ENCODE assay signal across 14 cellular contexts in the genomic region with DNA sequence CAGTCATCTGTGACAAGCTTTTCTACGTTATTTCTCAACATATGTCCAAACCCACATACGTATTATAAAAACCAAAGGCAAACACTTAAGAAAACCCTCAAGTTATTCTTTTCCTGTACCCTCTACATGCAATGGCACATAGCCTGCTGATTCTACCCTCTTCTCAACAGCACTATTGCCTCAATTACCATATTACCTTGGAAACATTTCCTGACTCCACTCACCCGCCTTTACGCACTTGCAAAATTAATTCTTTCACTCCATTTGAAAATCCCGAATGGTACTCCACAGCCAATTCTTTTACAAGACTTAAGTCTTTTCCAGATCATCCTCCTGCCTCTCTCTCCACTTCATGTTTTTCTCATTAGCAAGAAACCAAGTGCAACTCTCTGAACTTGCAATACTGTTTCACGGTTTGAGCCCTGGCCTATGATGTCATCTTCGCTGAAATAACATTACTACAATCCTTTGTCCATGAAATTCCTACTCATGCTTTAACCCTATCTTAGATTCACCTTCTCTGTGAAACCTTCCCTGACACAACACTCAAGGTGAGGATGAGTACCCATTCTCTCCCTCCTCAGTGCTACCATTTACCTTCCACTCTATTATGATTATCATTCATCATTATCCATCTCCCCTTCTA. TPM values are rescaled to one million over a fixed set of nuclear protein-coding genes. Genes with fewer than 3 reads are reported as not detected.
DNase-seq lines count a peak whose midpoint lies in the region; ATAC-seq, FAIRE-seq and TF ChIP-seq lines count a peak whose summit lies in the region.
"Had no signal": no experiment of that assay in that cellular context is flagged by ENCODE, and none has a peak within 500 bp of the region (broad histone marks: within the 10 kb centered on the region; RNA-seq: fewer than 3 reads in every experiment).

No MANE protein-coding gene starts in this region.

- H3K4me1 ChIP-seq in A673 (ENCODE audit: insufficient read depth, low read length, poor library complexity, severe bottlenecking) (peaks cover 11% of the 10 kb centered on the region), prostate gland (replicated peaks) (no peaks in the 10 kb centered on the region), PC-9 (replicated peaks; ENCODE audit: insufficient read depth) (peaks cover 32% of the 10 kb centered on the region)
- H3K4me1 ChIP-seq: BE2C had no signal

- POLR2A ChIA-PET in A673 (lab: Charles Lee; ENCODE audit: low non-redundant PET) (no interaction called here), activated B cell treated with CpG ODN at 0.5 μM for 24 hours (lab: Charles Lee) (no interaction called here), PC-9 (lab: Charles Lee; ENCODE audit: unreplicated experiment) (interaction anchor here (0.8 kb wide), 1 partner anchor 457 kb away, joined by 13 read pairs; no protein-coding TSS in a partner anchor)

- BruUV-seq in A673 (replicated peaks; lab: Mats Ljungman, UMichigan) (no TSS peak), PC-9 (replicated peaks; lab: Mats Ljungman, UMichigan) (no TSS peak)

- no peaks in the 10 kb centered on the region for H3K9me3 ChIP-seq in A673 (ENCODE audit: low read depth, low read length, poor library complexity, severe bottlenecking)
- no peaks in the 10 kb centered on the region for H3K9me3 ChIP-seq in prostate gland
- peaks cover 28% of the 10 kb centered on the region for H3K9me3 ChIP-seq in PC-9 (ENCODE audit: insufficient read depth, low read depth)
- H3K9me3 ChIP-seq: BE2C had no signal

- H3K9me3 Mint-ChIP-seq in activated B cell treated with CpG ODN at 0.5 μM for 24 hours, result peaks cover 3% of the 10 kb centered on the region
- H3K9me3 Mint-ChIP-seq in stimulated activated memory B cell treated with anti-CD40 and anti-IgM and Interleukin-4, amounts not matched to agents 10 μg/mL and 1 μg/mL and 100 μg/mL, for 72 hours, result peaks cover 4% of the 10 kb centered on the region

- no peak overlapping the region for H3K4me2 ChIP-seq in PC-9

- WGBS in prostate gland, result 91% methylated on average over 7 of the region's 7 CpGs

- no peaks in the 10 kb centered on the region for H3K36me3 ChIP-seq in A673 (ENCODE audit: insufficient read depth, low read length, poor library complexity, severe bottlenecking)
- H3K36me3 ChIP-seq in kidney epithelial cell (ENCODE audit: control insufficient read depth, insufficient read depth, low read length), result no peaks in the 10 kb centered on the region
- no peaks in the 10 kb centered on the region for H3K36me3 ChIP-seq in prostate gland
- H3K36me3 ChIP-seq in PC-9 (ENCODE audit: low read depth), result peaks cover 17% of the 10 kb centered on the region
- H3K36me3 ChIP-seq: BE2C had no signal

- H3K4me3 Mint-ChIP-seq in activated B cell treated with CpG ODN at 0.5 μM for 24 hours, result no peak overlapping the region
- H3K4me3 Mint-ChIP-seq in stimulated activated memory B cell treated with anti-CD40 and anti-IgM and Interleukin-4, amounts not matched to agents 10 μg/mL and 1 μg/mL and 100 μg/mL, for 72 hours, result no peak overlapping the region

- intact Hi-C loops in A673 (cut with micrococcal nuclease; ENCODE audit: unreplicated experiment) (no loop called here), activated B cell treated with CpG ODN at 0.5 μM for 24 hours (cut with micrococcal nuclease) (loop anchor here (2.0 to 5.0 kb wide), 2 partner anchors 15 to 37 kb away; no protein-coding TSS in a partner anchor), prostate gland (cut with DNase I) (no loop called here), PC-9 (cut with micrococcal nuclease; ENCODE audit: unreplicated experiment) (no loop called here)

- no peak overlapping the region for H2AFZ ChIP-seq in PC-9

- H3K4me3 ChIP-seq in A673 (ENCODE audit: low read depth, low read length, poor library complexity, severe bottlenecking), result no peak overlapping the region
- H3K4me3 ChIP-seq in kidney epithelial cell (ENCODE audit: low read depth, low read length), result no peak overlapping the region
- H3K4me3 ChIP-seq in prostate gland, result no peak overlapping the region
- H3K4me3 ChIP-seq in PC-9, result no peak overlapping the region

- no peaks in the 10 kb centered on the region for H3K9me2 ChIP-seq in PC-9 (ENCODE audit: insufficient read depth)

- H3K27me3 Mint-ChIP-seq in activated B cell treated with CpG ODN at 0.5 μM for 24 hours, result no peaks in the 10 kb centered on the region
- no peaks in the 10 kb centered on the region for H3K27me3 Mint-ChIP-seq in stimulated activated memory B cell treated with anti-CD40 and anti-IgM and Interleukin-4, amounts not matched to agents 10 μg/mL and 1 μg/mL and 100 μg/mL, for 72 hours

- H3K27ac ChIP-seq in A673 (ENCODE audit: low read depth, low read length, poor library complexity, severe bottlenecking) (no peak overlapping the region), prostate gland (no peak overlapping the region), PC-9 (no peak overlapping the region)

- peaks cover 94% of the 10 kb centered on the region for H3K79me2 ChIP-seq in PC-9 (ENCODE audit: low read depth)

- peaks cover 59% of the 10 kb centered on the region for H3K4me1 Mint-ChIP-seq in activated B cell treated with CpG ODN at 0.5 μM for 24 hours
- H3K4me1 Mint-ChIP-seq in stimulated activated memory B cell treated with anti-CD40 and anti-IgM and Interleukin-4, amounts not matched to agents 10 μg/mL and 1 μg/mL and 100 μg/mL, for 72 hours, result peaks cover 41% of the 10 kb centered on the region

- no peak for TF ChIP-seq POLR2A in prostate gland (IDR thresholded peaks at IDR 0.05)

- FAIRE-seq in GM19239 (lab: Jason Lieb, UNC), result peak; percentile 26

- DNase-seq in A673 (ENCODE audit: low spot score) (peak; percentile 38), GM19239 (ENCODE audit: insufficient read length, low spot score) (no peak), activated B cell treated with CpG ODN at 0.5 μM for 24 hours (no peak), kidney epithelial cell (ENCODE audit: low read depth) (peak; percentile 34), prostate gland (ENCODE audit: low spot score) (no peak), GM20000 (ENCODE audit: low spot score) (no peak), PC-9 (no peak)
- DNase-seq: activated CD4-positive, alpha-beta T cell treated with anti-CD3 and anti-CD28 coated beads for 4 hours; activated gamma-delta T cell; BE2C; dermis blood vessel endothelial cell; NCI-H524 treated with DMSO at 0.1 percent for 48 hours had no signal

- no peak for TF ChIP-seq CTCF in A673 (conservative IDR thresholded peaks at IDR 0.05; ENCODE audit: low read depth, low read length)
- no peak for TF ChIP-seq CTCF in activated B cell treated with CpG ODN at 0.5 μM for 24 hours (IDR thresholded peaks at IDR 0.05)
- no peak for TF ChIP-seq CTCF in kidney epithelial cell (IDR thresholded peaks at IDR 0.05; ENCODE audit: insufficient read depth, low read length, poor library complexity, severe bottlenecking)
- TF ChIP-seq CTCF in prostate gland (IDR thresholded peaks at IDR 0.05), result no peak
- TF ChIP-seq CTCF in GM20000 (IDR thresholded peaks at IDR 0.05; ENCODE audit: extremely low read depth, missing control alignments), result no peak
- TF ChIP-seq CTCF in PC-9 (conservative IDR thresholded peaks at IDR 0.05), result no peak

- no peaks in the 10 kb centered on the region for H4K20me1 ChIP-seq in PC-9 (ENCODE audit: insufficient read depth)

- H3F3A ChIP-seq in PC-9 (ENCODE audit: insufficient read depth, low read depth), result peaks cover 22% of the 10 kb centered on the region

- CTCF ChIA-PET in A673 (lab: Charles Lee), result no interaction called here
- CTCF ChIA-PET in activated B cell treated with CpG ODN at 0.5 μM for 24 hours (lab: Charles Lee), result no interaction called here
- CTCF ChIA-PET in PC-9 (lab: Charles Lee), result no interaction called here

- H3K27me3 ChIP-seq in A673 (replicated peaks; ENCODE audit: insufficient read depth, low read depth, low read length, poor library complexity) (no peaks in the 10 kb centered on the region), kidney epithelial cell (ENCODE audit: control insufficient read depth, insufficient read depth, low read length) (no peaks in the 10 kb centered on the region), prostate gland (replicated peaks; ENCODE audit: insufficient read depth) (no peaks in the 10 kb centered on the region), PC-9 (ENCODE audit: insufficient read depth, low read depth) (no peaks in the 10 kb centered on the region)
- H3K27me3 ChIP-seq: BE2C had no signal

- peaks cover 18% of the 10 kb centered on the region for H3K36me3 Mint-ChIP-seq in activated B cell treated with CpG ODN at 0.5 μM for 24 hours (ENCODE audit: low read depth)
- H3K36me3 Mint-ChIP-seq in stimulated activated memory B cell treated with anti-CD40 and anti-IgM and Interleukin-4, amounts not matched to agents 10 μg/mL and 1 μg/mL and 100 μg/mL, for 72 hours, result peaks cover 10% of the 10 kb centered on the region

- H3K27ac Mint-ChIP-seq in activated B cell treated with CpG ODN at 0.5 μM for 24 hours, result peak overlapping the region; percentile 13
- H3K27ac Mint-ChIP-seq in stimulated activated memory B cell treated with anti-CD40 and anti-IgM and Interleukin-4, amounts not matched to agents 10 μg/mL and 1 μg/mL and 100 μg/mL, for 72 hours, result no peak overlapping the region

- no peak for ATAC-seq in activated B cell treated with CpG ODN at 0.5 μM for 24 hours (ENCODE audit: low read depth)
- no peak for ATAC-seq in stimulated activated memory B cell treated with anti-CD40 and anti-IgM and Interleukin-4, amounts not matched to agents 10 μg/mL and 1 μg/mL and 100 μg/mL, for 72 hours
- ATAC-seq: SK-N-SH treated with all-trans-retinoic acid at 6 μM for 48 hours had no signal

RNA-seq across cellular contexts. Expression of a gene that starts 29.0 kb away (rescaled TPM):
- total RNA-seq in A673 (2021) (26.9 and 38.0 TPM in 2 replicates), activated B cell treated with CpG ODN at 0.5 μM for 24 hours (49.2 and 49.6 TPM in 2 replicates), kidney epithelial cell (10.5 and 17.9 TPM in 2 replicates), prostate gland (10 to 100 TPM in 1 of 2 donors, 1 to 10 TPM in 1; 7.7 to 35.4 TPM), PC-9 (2021) (208 and 279 TPM in 2 replicates)

Comparison
In these comparisons a context has a peak if more than half of its experiments do, and no peak if none do; other contexts are left out.
1. DNase-seq: peak in A673 (single experiment) and kidney epithelial cell (single experiment); none in GM19239 (single experiment), activated B cell treated with CpG ODN at 0.5 μM for 24 hours (single experiment), prostate gland (single experiment), GM20000 (single experiment) and PC-9 (0 of 2).